8 cellular contexts compared by ENCODE assay signal in genomic region chr2:201450910-201451329, GRCh38. TPM values are rescaled to one million over a fixed set of nuclear protein-coding genes. Genes with fewer than 3 reads are reported as not detected.
DNase-seq lines count a peak whose midpoint lies in the region; ATAC-seq and TF ChIP-seq lines count a peak whose summit lies in the region.

No MANE protein-coding gene starts in this region.

- H3K36me3 ChIP-seq in left lung (no peaks in the 10 kb centered on the region), thymus (ENCODE audit: control insufficient read depth, insufficient read depth) (no peaks in the 10 kb centered on the region)

- under 1% methylated on average over 23 of the region's 23 CpGs for WGBS in thymus

- CTCF ChIA-PET in MCF 10A (lab: Yijun Ruan, JAX): interaction anchor here (0.6 to 1.1 kb wide), 5 partner anchors 26 to 197 kb away, joined by 3 to 7 read pairs (median 3); no protein-coding TSS in a partner anchor

- no peaks in the 10 kb centered on the region for H3K27me3 Mint-ChIP-seq in MCF 10A (ENCODE audit: insufficient read depth, unreplicated experiment)

- H3K27ac ChIP-seq in left lung (peak overlapping the region; percentile 93 to 94), thymus (ENCODE audit: low read depth) (peak overlapping the region; percentile 96)

- H3K4me3 ChIP-seq in left lung (peak overlapping the region; percentile 90 to 91), thymus (ENCODE audit: low read length) (peak overlapping the region; percentile 90)

- peaks cover 4 to 49% of the 10 kb centered on the region in 2 donors for H3K4me1 ChIP-seq in left lung
- H3K4me1 ChIP-seq in thymus (ENCODE audit: control insufficient read depth, insufficient read depth, low read length): peaks cover 18% of the 10 kb centered on the region

- H3K36me3 Mint-ChIP-seq in MCF 10A (ENCODE audit: insufficient read depth, unreplicated experiment): peaks cover 14% of the 10 kb centered on the region

- H3K4me3 Mint-ChIP-seq in MCF 10A (ENCODE audit: unreplicated experiment): peak overlapping the region; percentile 96

- DNase-seq in DMS 273 treated with DMSO at 0.1 percent for 48 hours (lab: John Stamatoyannopoulos, UW): peak; percentile 37
- peak; percentile 22 for DNase-seq in NCI-H1105 (lab: John Stamatoyannopoulos, UW)
- no peak for DNase-seq in MCF 10A (ENCODE audit: unreplicated experiment)
- DNase-seq in left lung: no peak
- DNase-seq in NCI-H187 treated with DMSO at 0.1 percent for 48 hours (lab: John Stamatoyannopoulos, UW): no peak
- DNase-seq in NCI-H187 (lab: John Stamatoyannopoulos, UW): no peak

- BruUV-seq in MCF 10A (replicated peaks; lab: Mats Ljungman, UMichigan): no TSS peak

- peaks cover 8% of the 10 kb centered on the region for H3K4me1 Mint-ChIP-seq in MCF 10A (ENCODE audit: insufficient read depth, unreplicated experiment)

- no peaks in the 10 kb centered on the region for H3K9me3 Mint-ChIP-seq in MCF 10A (ENCODE audit: unreplicated experiment)

- intact Hi-C loops in MCF 10A (cut with micrococcal nuclease) (loop anchor here (1.0 to 2.0 kb wide), 3 partner anchors 191 to 218 kb away; no protein-coding TSS in a partner anchor), left lung (cut with DNase I) (no loop called here)

- H3K27ac Mint-ChIP-seq in MCF 10A (ENCODE audit: low read depth, unreplicated experiment): peak overlapping the region; percentile 92

- ATAC-seq in GM21723 (IDR thresholded peaks at IDR 0.05; ENCODE audit: unreplicated experiment): peak; percentile 30
- peak; percentile 35 for ATAC-seq in left lung

- H3K9me3 ChIP-seq in left lung (no peaks in the 10 kb centered on the region), thymus (ENCODE audit: control insufficient read depth) (peaks cover 1% of the 10 kb centered on the region)

- H3K27me3 ChIP-seq in left lung: peaks cover 0 to 5% of the 10 kb centered on the region in 2 donors
- no peaks in the 10 kb centered on the region for H3K27me3 ChIP-seq in thymus (ENCODE audit: control insufficient read depth, insufficient read depth)

- POLR2A ChIA-PET in MCF 10A (lab: Yijun Ruan, JAX): interaction anchor here (0.6 to 4.6 kb wide), 21 partner anchors 9 to 333 kb away, joined by 3 to 27 read pairs (median 7); partner anchors contain the start of genes ALS2, CASP8 and TMEM237

- TF ChIP-seq CTCF in MCF 10A (IDR thresholded peaks at IDR 0.05; ENCODE audit: unreplicated experiment) (no peak), left lung (IDR thresholded peaks at IDR 0.05) (no peak)

RNA-seq across cellular contexts. Expression of gene TRAK2, which starts 0.3 kb away (rescaled TPM):
- total RNA-seq in MCF 10A (2022): 11.5 and 19.9 TPM in 2 replicates
- 10 to 100 TPM; 49.0 to 53.9 TPM for total RNA-seq in left lung
- polyA plus RNA-seq in thymus: 13.8 TPM

RNA-seq across cellular contexts. Expression of gene STRADB, which starts 0.6 kb away (rescaled TPM):
- total RNA-seq in MCF 10A (2022) (22.9 and 29.8 TPM in 2 replicates), left lung (10 to 100 TPM; 16.0 to 23.6 TPM)
- polyA plus RNA-seq in thymus: 21.3 TPM

Comparison
In these comparisons a context has a peak if more than half of its experiments do, and no peak if none do; other contexts are left out.
1. DNase-seq: peak in DMS 273 treated with DMSO at 0.1 percent for 48 hours (single experiment) and NCI-H1105 (single experiment); none in MCF 10A (single experiment), left lung (0 of 2), NCI-H187 treated with DMSO at 0.1 percent for 48 hours (single experiment) and NCI-H187 (0 of 2).